In the genomic region with DNA sequence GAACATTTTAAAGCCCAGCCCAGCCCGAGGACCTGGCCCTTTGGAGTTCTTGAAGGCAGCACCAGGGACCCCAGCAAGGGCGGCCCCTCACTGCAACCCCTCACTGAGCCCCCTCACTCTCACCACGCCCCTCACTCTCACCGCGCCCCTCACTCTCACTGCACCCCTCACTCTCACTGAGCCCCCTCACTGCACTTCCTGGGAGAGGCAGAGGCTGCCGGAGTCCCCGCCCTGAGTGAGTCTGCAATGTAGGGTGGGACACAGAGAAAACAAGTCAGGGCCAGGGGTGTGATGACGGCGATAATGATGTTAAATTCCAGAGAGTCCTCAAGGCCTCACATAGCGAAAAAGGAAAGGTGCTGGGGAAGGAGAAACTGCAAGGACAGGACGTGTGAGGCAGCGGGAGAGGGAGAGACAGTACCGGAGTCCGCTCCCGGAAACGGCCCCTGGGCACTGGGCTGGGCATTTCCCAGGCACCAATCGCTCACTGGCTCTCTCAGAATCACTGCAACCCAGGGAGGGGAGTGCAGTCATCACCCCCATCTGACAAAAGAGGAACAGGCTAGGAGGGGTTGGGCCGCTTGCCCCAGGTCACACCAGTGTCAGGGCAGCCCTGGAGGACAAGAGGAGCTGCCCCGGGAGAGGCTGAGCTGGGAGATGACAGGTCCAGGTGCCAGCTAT, we compare ENCODE assay signal across 15 cellular contexts. TPM values are rescaled to one million over a fixed set of nuclear protein-coding genes. Genes with fewer than 3 reads are reported as not detected.
A peak's percentile ranks its signal among the peaks of the same experiment; 100 is the strongest.
DNase-seq lines count a peak whose midpoint lies in the region; ATAC-seq, FAIRE-seq and TF ChIP-seq lines count a peak whose summit lies in the region.
"Had no signal": no experiment of that assay in that cellular context is flagged by ENCODE, and none has a peak within 500 bp of the region (broad histone marks: within the 10 kb centered on the region; RNA-seq: fewer than 3 reads in every experiment).

No MANE protein-coding gene starts in this region.

- peaks cover 99% of the 10 kb centered on the region for H3K79me2 ChIP-seq in GM23338 (replicated peaks; ENCODE audit: insufficient read depth)

- H3K27me3 Mint-ChIP-seq in GM23338 (ENCODE audit: insufficient read depth, low read depth, poor library complexity) (peaks cover 8% of the 10 kb centered on the region), mesothelial cell of epicardium (ENCODE audit: low read depth) (peaks cover 42% of the 10 kb centered on the region)
- H3K27me3 Mint-ChIP-seq in activated naive CD8-positive, alpha-beta T cell treated with anti-CD3 and anti-CD28 coated beads for 36 hours, result no peaks in the 10 kb centered on the region

- TF ChIP-seq CTCF in C4-2B (conservative IDR thresholded peaks at IDR 0.05) (no peak), GM23338 (conservative IDR thresholded peaks at IDR 0.05; ENCODE audit: low read depth in 2 of 2) (no peak), mesothelial cell of epicardium (IDR thresholded peaks at IDR 0.05; ENCODE audit: unreplicated experiment) (no peak), kidney (IDR thresholded peaks at IDR 0.05; ENCODE audit: borderline replicate concordance, extremely low read depth, insufficient read depth) (no peak)

- peaks cover 65% of the 10 kb centered on the region for H3K4me1 ChIP-seq in GM23338 (ENCODE audit: insufficient read depth)
- peaks cover 0 to 21% of the 10 kb centered on the region in 2 donors for H3K4me1 ChIP-seq in kidney (ENCODE audit: control insufficient read depth in 1 of 2, insufficient read depth in 1 of 2, low read depth in 1 of 2, low read length in 2 of 2)
- H3K4me1 ChIP-seq: BE2C had no signal

- intact Hi-C loops in kidney (cut with DNase I), result no loop called here

- H3K27me3 ChIP-seq in GM23338 (ENCODE audit: insufficient read depth), result no peaks in the 10 kb centered on the region
- H3K27me3 ChIP-seq: BE2C, hepatocyte, transverse colon had no signal

- peaks cover 10% of the 10 kb centered on the region for H4K20me1 ChIP-seq in GM23338 (replicated peaks; ENCODE audit: insufficient read depth)

- peak overlapping the region; percentile 53 for H3K4me2 ChIP-seq in GM23338
- H3K4me2 ChIP-seq: hepatocyte had no signal

- no peak overlapping the region for H2AFZ ChIP-seq in GM23338
- H2AFZ ChIP-seq: hepatocyte had no signal

- ATAC-seq in GM23338 (peak; percentile 2; the same call in 1 of the 3 replicates), GM21528 (IDR thresholded peaks at IDR 0.05; ENCODE audit: low FRiP score, unreplicated experiment) (no peak)

- H3K27ac ChIP-seq in C4-2B (peak overlapping the region; percentile 85; the same call in 1 of the 2 replicates), GM23338 (ENCODE audit: low read depth) (peak overlapping the region; percentile 72), kidney (ENCODE audit: low read depth in 2 of 2, low read length in 2 of 2) (no peak overlapping the region)
- H3K27ac ChIP-seq: hepatocyte, transverse colon had no signal

- H3K36me3 ChIP-seq in GM23338 (ENCODE audit: insufficient read depth) (no peaks in the 10 kb centered on the region; the same call in 1 of the 2 replicates), kidney (ENCODE audit: control insufficient read depth in 1 of 2, insufficient read depth in 2 of 2, low read length in 2 of 2) (no peaks in the 10 kb centered on the region)
- H3K36me3 ChIP-seq: BE2C, transverse colon had no signal

- no peak overlapping the region for H3K9ac ChIP-seq in kidney (ENCODE audit: low read length in 2 of 2)

- H3K4me1 Mint-ChIP-seq in GM23338 (peaks cover 79% of the 10 kb centered on the region), mesothelial cell of epicardium (peaks cover 42% of the 10 kb centered on the region)
- peaks cover 92% of the 10 kb centered on the region for H3K4me1 Mint-ChIP-seq in activated naive CD8-positive, alpha-beta T cell treated with anti-CD3 and anti-CD28 coated beads for 36 hours

- no peaks in the 10 kb centered on the region for H3K9me3 ChIP-seq in kidney (ENCODE audit: control insufficient read depth in 1 of 2, low read length in 2 of 2)
- H3K9me3 ChIP-seq: BE2C, transverse colon had no signal

- no peaks in the 10 kb centered on the region for H3K9me3 Mint-ChIP-seq in GM23338
- H3K9me3 Mint-ChIP-seq in activated naive CD8-positive, alpha-beta T cell treated with anti-CD3 and anti-CD28 coated beads for 36 hours, result no peaks in the 10 kb centered on the region
- no peaks in the 10 kb centered on the region for H3K9me3 Mint-ChIP-seq in mesothelial cell of epicardium

- peak overlapping the region; percentile 82 for H3K27ac Mint-ChIP-seq in GM23338
- peak overlapping the region; percentile 85 for H3K27ac Mint-ChIP-seq in activated naive CD8-positive, alpha-beta T cell treated with anti-CD3 and anti-CD28 coated beads for 36 hours
- peak overlapping the region; percentile 27 for H3K27ac Mint-ChIP-seq in mesothelial cell of epicardium

- H3F3A ChIP-seq in GM23338 (replicated peaks; ENCODE audit: low read depth), result peaks cover 7% of the 10 kb centered on the region

- H3K9me2 ChIP-seq in GM23338 (ENCODE audit: insufficient read depth), result no peaks in the 10 kb centered on the region

- DNase-seq in GM23338 (ENCODE audit: low spot score) (no peak), mesothelial cell of epicardium (ENCODE audit: low spot score in 2 of 2, unreplicated experiment in 2 of 2) (no peak), kidney (no peak), RPMI8226 (no peak)
- DNase-seq in activated naive CD8-positive, alpha-beta T cell treated with anti-CD3 and anti-CD28 coated beads for 36 hours, result no peak
- DNase-seq in stimulated activated CD4-positive, alpha-beta T cell treated with anti-CD3 and anti-CD28 coated beads, Interleukin-2, amount 100 ng/mL, for 24 hours, result no peak
- DNase-seq: BE2C, Karpas-422, mammary epithelial cell, NCI-H345, transverse colon had no signal

- H3K36me3 Mint-ChIP-seq in GM23338 (ENCODE audit: low read depth) (peaks cover 3% of the 10 kb centered on the region; the same call in 2 of the 3 replicates), mesothelial cell of epicardium (no peaks in the 10 kb centered on the region)
- H3K36me3 Mint-ChIP-seq in activated naive CD8-positive, alpha-beta T cell treated with anti-CD3 and anti-CD28 coated beads for 36 hours, result peaks cover 21% of the 10 kb centered on the region

- H3K4me3 ChIP-seq in GM23338 (no peak overlapping the region), kidney (ENCODE audit: low read length in 2 of 2) (no peak overlapping the region)
- H3K4me3 ChIP-seq: hepatocyte, transverse colon had no signal

- FAIRE-seq in kidney (lab: Jason Lieb, UNC), result no peak
- FAIRE-seq: endometrium had no signal

- H3K4me3 Mint-ChIP-seq in GM23338, result peak overlapping the region; percentile 43; the same call in 2 of the 3 replicates
- H3K4me3 Mint-ChIP-seq in activated naive CD8-positive, alpha-beta T cell treated with anti-CD3 and anti-CD28 coated beads for 36 hours, result peak overlapping the region; percentile 69
- no peak overlapping the region for H3K4me3 Mint-ChIP-seq in mesothelial cell of epicardium

TF ChIP-seq in GM23338, 12 proteins besides CTCF, POLR2A, EP300 and RAD21:
- TF ChIP-seq, protein P1, sequence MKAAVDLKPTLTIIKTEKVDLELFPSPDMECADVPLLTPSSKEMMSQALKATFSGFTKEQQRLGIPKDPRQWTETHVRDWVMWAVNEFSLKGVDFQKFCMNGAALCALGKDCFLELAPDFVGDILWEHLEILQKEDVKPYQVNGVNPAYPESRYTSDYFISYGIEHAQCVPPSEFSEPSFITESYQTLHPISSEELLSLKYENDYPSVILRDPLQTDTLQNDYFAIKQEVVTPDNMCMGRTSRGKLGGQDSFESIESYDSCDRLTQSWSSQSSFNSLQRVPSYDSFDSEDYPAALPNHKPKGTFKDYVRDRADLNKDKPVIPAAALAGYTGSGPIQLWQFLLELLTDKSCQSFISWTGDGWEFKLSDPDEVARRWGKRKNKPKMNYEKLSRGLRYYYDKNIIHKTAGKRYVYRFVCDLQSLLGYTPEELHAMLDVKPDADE (IDR thresholded peaks at IDR 0.05), result no peak
- no peak for TF ChIP-seq EZH2 (IDR thresholded peaks at IDR 0.05; ENCODE audit: low read depth, unreplicated experiment)
- no peak for TF ChIP-seq POLR2AphosphoS5 (IDR thresholded peaks at IDR 0.05; ENCODE audit: low read depth)

RNA-seq across cellular contexts. Expression of gene CCDC88C, which starts 24.9 kb away (rescaled TPM):
- total RNA-seq in GM23338 (2014; rRNA removed; shearing (Covaris generic)), result 42.1 and 60.7 TPM in 2 replicates
- polyA plus RNA-seq in GM23338 (2016; fragmentation: Nextera tagmentation; extraction: Ambion mirVana), result 20.8 and 23.6 TPM in 2 replicates
- 10 to 100 TPM; 55.1 to 56.7 TPM for total RNA-seq in activated naive CD8-positive, alpha-beta T cell treated with anti-CD3 and anti-CD28 coated beads for 36 hours
- 23.1 to 24.8 TPM (median 23.7 TPM) in 3 replicates for total RNA-seq in mesothelial cell of epicardium
- total RNA-seq in kidney, result 32.8 TPM
- polyA plus RNA-seq in kidney (ENCODE audit: insufficient read depth, low read depth, low replicate concordance), result 6.6 TPM

Comparison
In these comparisons a context has a peak if more than half of its experiments do, and no peak if none do; other contexts are left out.
1. H3K27ac ChIP-seq: peak in C4-2B (single experiment) and GM23338 (single experiment); none in kidney (0 of 2).
2. H3K27ac Mint-ChIP-seq: peak in every context shown above with its lines; median percentile 85 in activated naive CD8-positive, alpha-beta T cell treated with anti-CD3 and anti-CD28 coated beads for 36 hours; 82 in GM23338; 27 in mesothelial cell of epicardium.